In genomic region chr14:86662334-86662733, GRCh38 we compare ENCODE assay signal across 23 cellular contexts.
"Had no signal": no experiment of that assay in that cellular context is flagged by ENCODE, and none has a peak within 500 bp of the region (broad histone marks: within the 10 kb centered on the region; RNA-seq: fewer than 3 reads in every experiment).

No MANE protein-coding gene starts in this region.

- H3K27ac ChIP-seq: coronary artery, dorsolateral prefrontal cortex, esophagus muscularis mucosa, foreskin keratinocyte, gastroesophageal sphincter, heart left ventricle, hepatocyte, left lung, lower lobe of right lung had no signal

- FAIRE-seq: colon, endothelial cell of umbilical vein, frontal cortex, keratinocyte had no signal

- H3K79me2 ChIP-seq: hepatocyte had no signal

- H3K4me3 ChIP-seq: coronary artery, dorsolateral prefrontal cortex, esophagus muscularis mucosa, gastroesophageal sphincter, heart left ventricle, hepatocyte, left lung, lower lobe of right lung, mucosa of descending colon had no signal

- ATAC-seq: foreskin keratinocyte, gastroesophageal sphincter, heart left ventricle, left cardiac atrium, left lung, left ventricle myocardium superior, lower lobe of right lung, mucosa of descending colon had no signal

- DNase-seq: dermis blood vessel endothelial cell; dorsolateral prefrontal cortex; effector CD4-positive, alpha-beta T cell; effector memory CD4-positive, alpha-beta T cell; foreskin keratinocyte; heart left ventricle; hypothalamus; immature natural killer cell; left cardiac atrium; left lung; left ventricle myocardium superior; lower lobe of right lung; mesenchymal stem cell; mucosa of descending colon; naive B cell had no signal

- H3K4me2 ChIP-seq: hepatocyte had no signal

- H3K36me3 ChIP-seq: esophagus muscularis mucosa, gastroesophageal sphincter, heart left ventricle, left lung, lower lobe of right lung had no signal

- H3K27me3 ChIP-seq: esophagus muscularis mucosa, foreskin keratinocyte, gastroesophageal sphincter, heart left ventricle, hepatocyte, left lung had no signal

- H3K9me3 ChIP-seq: esophagus muscularis mucosa, gastroesophageal sphincter, heart left ventricle, left lung, lower lobe of right lung, mucosa of descending colon had no signal

- H3K4me1 ChIP-seq: esophagus muscularis mucosa, foreskin keratinocyte, gastroesophageal sphincter, heart left ventricle, left lung, lower lobe of right lung had no signal

- H2AFZ ChIP-seq: hepatocyte had no signal
